1 cellular context compared by ENCODE assay signal in the genomic region with DNA sequence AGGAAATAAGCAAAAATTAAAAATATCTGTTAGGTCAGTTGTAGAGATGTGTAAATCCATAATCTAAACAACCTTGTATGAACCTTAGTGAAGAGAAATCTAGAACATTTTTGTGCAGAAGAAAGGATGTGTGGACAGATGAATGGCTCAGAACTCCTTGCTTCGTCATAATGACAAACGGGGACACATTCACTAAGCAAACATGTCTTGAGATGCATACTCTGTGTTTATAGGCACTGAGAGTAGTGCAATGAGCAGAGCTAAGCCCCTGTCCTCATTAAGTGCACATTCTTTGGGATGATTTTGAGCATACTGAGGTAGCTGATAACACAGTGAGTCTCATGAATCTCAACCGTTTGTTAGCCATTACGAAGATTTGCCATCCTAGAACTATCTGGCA.
TF ChIP-seq lines count a peak whose summit lies in the region.

No MANE protein-coding gene starts in this region.

TF ChIP-seq in H1, 55 proteins besides CTCF, POLR2A, EP300 and RAD21 (continued from another document):
- TF ChIP-seq, protein P1, sequence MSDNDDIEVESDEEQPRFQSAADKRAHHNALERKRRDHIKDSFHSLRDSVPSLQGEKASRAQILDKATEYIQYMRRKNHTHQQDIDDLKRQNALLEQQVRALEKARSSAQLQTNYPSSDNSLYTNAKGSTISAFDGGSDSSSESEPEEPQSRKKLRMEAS (IDR thresholded peaks at IDR 0.05), result no peak
- TF ChIP-seq CBX8 (IDR thresholded peaks at IDR 0.05; ENCODE audit: borderline replicate concordance, low read depth, low read length) (no peak), GTF2F1 (IDR thresholded peaks at IDR 0.05; ENCODE audit: borderline replicate concordance, low read depth, low read length) (no peak), JUND (IDR thresholded peaks at IDR 0.05; ENCODE audit: low read length) (no peak), CHD1 (IDR thresholded peaks at IDR 0.05; ENCODE audit: low read depth, low read length) (no peak), SRF (IDR thresholded peaks at IDR 0.05; ENCODE audit: low read depth, low read length) (no peak), TCF12 (IDR thresholded peaks at IDR 0.05; ENCODE audit: low read depth, low read length) (no peak), TAF7 (optimal IDR thresholded peaks at IDR 0.05; ENCODE audit: borderline replicate concordance, low read depth, low read length) (no peak), SP1 (IDR thresholded peaks at IDR 0.05; ENCODE audit: low read depth, low read length) (no peak), NRF1 (IDR thresholded peaks at IDR 0.05; ENCODE audit: low read depth, low read length) (no peak), RFX5 (IDR thresholded peaks at IDR 0.05; ENCODE audit: borderline replicate concordance, low read depth, low read length) (no peak)
TF ChIP-seq in H1: peak in this region for 0.
